ENCODE assay signal across 18 cellular contexts in the genomic region with DNA sequence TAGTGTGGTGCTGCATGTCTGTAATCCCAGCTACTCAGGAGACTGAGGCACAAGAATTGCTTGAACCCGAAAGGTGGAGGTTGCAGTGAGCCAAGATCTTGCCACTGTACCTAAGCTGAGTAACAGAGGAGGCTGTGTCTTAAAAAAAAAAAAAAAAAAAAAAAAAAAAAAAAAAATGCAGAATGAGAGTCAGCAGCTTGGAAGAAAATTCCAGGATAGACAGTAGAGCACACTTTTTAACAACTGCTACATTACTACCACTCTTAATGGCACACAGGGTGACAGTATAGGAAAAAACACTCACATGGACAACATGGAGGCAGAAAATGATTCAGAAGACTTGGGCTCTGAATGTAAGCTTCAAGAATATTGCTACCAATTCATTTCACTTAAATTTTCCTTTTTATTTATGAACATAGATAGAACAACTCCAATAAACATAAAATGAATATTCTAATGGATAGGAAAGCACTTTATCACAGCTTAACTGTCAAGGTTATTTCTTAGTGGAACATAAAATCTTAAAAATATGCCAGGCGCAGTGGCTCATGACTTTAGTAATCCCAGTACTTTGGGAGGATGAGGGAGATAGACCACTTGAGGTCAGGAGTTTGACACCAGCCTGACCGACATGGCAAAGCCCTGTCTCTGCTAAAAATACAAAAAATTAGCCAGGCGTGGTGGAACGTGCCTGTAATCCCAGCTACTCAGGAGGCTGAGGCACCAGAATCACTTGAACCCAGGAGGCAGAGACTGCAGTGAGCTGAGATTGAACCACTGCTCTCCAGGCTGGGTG. TPM values are rescaled to one million over a fixed set of nuclear protein-coding genes. Genes with fewer than 3 reads are reported as not detected.
DNase-seq lines count a peak whose midpoint lies in the region; ATAC-seq and TF ChIP-seq lines count a peak whose summit lies in the region.
"Had no signal": no experiment of that assay in that cellular context is flagged by ENCODE, and none has a peak within 500 bp of the region (broad histone marks: within the 10 kb centered on the region; RNA-seq: fewer than 3 reads in every experiment).

No MANE protein-coding gene starts in this region.

- 39 to 64% (median 46%) methylated on average over 5 of the region's 5 CpGs for WGBS in psoas muscle, 3 donors

- intact Hi-C loops in Right ventricle myocardium superior (cut with DNase I), result no loop called here
- intact Hi-C loops in cardiac septum (cut with DNase I), result no loop called here
- intact Hi-C loops in psoas muscle (cut with DNase I), result no loop called here

- H3K9me3 Mint-ChIP-seq in progenitor cell of endocrine pancreas (ENCODE audit: low read depth), result no peaks in the 10 kb centered on the region
- H3K9me3 Mint-ChIP-seq: HFFc6 had no signal

- H3K4me3 Mint-ChIP-seq in progenitor cell of endocrine pancreas (ENCODE audit: low read depth), result no peak overlapping the region
- H3K4me3 Mint-ChIP-seq: B cell, HFFc6 had no signal

- no peak for TF ChIP-seq CTCF in fibroblast of villous mesenchyme (IDR thresholded peaks at IDR 0.05; ENCODE audit: insufficient read depth, low read depth, low read length)
- TF ChIP-seq CTCF in psoas muscle (IDR thresholded peaks at IDR 0.05), result no peak
- no peak for TF ChIP-seq CTCF in progenitor cell of endocrine pancreas (IDR thresholded peaks at IDR 0.05; ENCODE audit: unreplicated experiment)

- ATAC-seq in Right ventricle myocardium superior (ENCODE audit: poor library complexity), result peak; percentile 6
- peak; percentile 12 for ATAC-seq in GM18502 (IDR thresholded peaks at IDR 0.05; ENCODE audit: poor library complexity, unreplicated experiment)
- no peak for ATAC-seq in psoas muscle

- no peaks in the 10 kb centered on the region for H3K27me3 Mint-ChIP-seq in progenitor cell of endocrine pancreas
- H3K27me3 Mint-ChIP-seq: B cell had no signal

- no peaks in the 10 kb centered on the region for H3K27me3 ChIP-seq in psoas muscle (ENCODE audit: insufficient read depth in 3 of 3, low read length in 2 of 3)
- H3K27me3 ChIP-seq: MG63 had no signal

- no peak overlapping the region for H3K27ac Mint-ChIP-seq in progenitor cell of endocrine pancreas
- H3K27ac Mint-ChIP-seq: B cell, HFFc6 had no signal

- H3K4me3 ChIP-seq in fibroblast of villous mesenchyme (ENCODE audit: low read depth, low read length) (no peak overlapping the region), psoas muscle (no peak overlapping the region)
- H3K4me3 ChIP-seq: MG63 had no signal

- H3K9me3 ChIP-seq in psoas muscle, result no peaks in the 10 kb centered on the region
- H3K9me3 ChIP-seq: MG63 had no signal

- no peak for DNase-seq in Right ventricle myocardium superior
- DNase-seq in cardiac septum (ENCODE audit: low spot score), result no peak
- peak; percentile 23 for DNase-seq in fibroblast of villous mesenchyme (ENCODE audit: low read depth)
- DNase-seq in psoas muscle, result no peak
- DNase-seq in progenitor cell of endocrine pancreas (ENCODE audit: low spot score, unreplicated experiment), result no peak
- no peak for DNase-seq in COR-L47 (lab: John Stamatoyannopoulos, UW)
- DNase-seq in stimulated activated naive CD4-positive, alpha-beta T cell treated with Interleukin-2 at 50 U/mL for 16 hours (lab: John Stamatoyannopoulos, UW), result no peak
- DNase-seq: DMS153, DND-41, HFFc6, NCI-H2029, NCI-H524 treated with DMSO at 0.1 percent for 48 hours, NCI-H774, SHP77 had no signal

- no peaks in the 10 kb centered on the region for H3K36me3 ChIP-seq in psoas muscle (ENCODE audit: insufficient read depth in 1 of 2, low read depth in 1 of 2)
- H3K36me3 ChIP-seq: MG63 had no signal

- peaks cover 42% of the 10 kb centered on the region for H3K4me1 ChIP-seq in psoas muscle

- H3K27ac ChIP-seq in psoas muscle, result peak overlapping the region; percentile 76
- H3K27ac ChIP-seq: 22Rv1 had no signal

- H3K4me1 Mint-ChIP-seq in progenitor cell of endocrine pancreas (ENCODE audit: low read depth), result peaks cover 15% of the 10 kb centered on the region

- H3K36me3 Mint-ChIP-seq in progenitor cell of endocrine pancreas (ENCODE audit: insufficient read depth), result peaks cover 3% of the 10 kb centered on the region

RNA-seq across cellular contexts. Expression of gene CHCHD3, which starts 31.5 kb away (rescaled TPM):
- total RNA-seq in Right ventricle myocardium superior, result 194 TPM
- total RNA-seq in cardiac septum, result 138 TPM
- total RNA-seq in fibroblast of villous mesenchyme, result 85.0 and 104 TPM in 2 replicates
- total RNA-seq in psoas muscle, result 100 to 1,000 TPM; 129 to 184 (median 135) TPM
- 100 to 1,000 TPM; 185 to 206 (median 188) TPM for polyA plus RNA-seq in psoas muscle
- total RNA-seq in progenitor cell of endocrine pancreas, result 66.0 and 67.3 TPM in 2 replicates

Comparison
In these comparisons a context has a peak if more than half of its experiments do, and no peak if none do; other contexts are left out.
1. ATAC-seq: peak in Right ventricle myocardium superior (single experiment) and GM18502 (single experiment); none in psoas muscle (0 of 4).